Comparison of ENCODE assay signal across 1 cellular context in the genomic region with DNA sequence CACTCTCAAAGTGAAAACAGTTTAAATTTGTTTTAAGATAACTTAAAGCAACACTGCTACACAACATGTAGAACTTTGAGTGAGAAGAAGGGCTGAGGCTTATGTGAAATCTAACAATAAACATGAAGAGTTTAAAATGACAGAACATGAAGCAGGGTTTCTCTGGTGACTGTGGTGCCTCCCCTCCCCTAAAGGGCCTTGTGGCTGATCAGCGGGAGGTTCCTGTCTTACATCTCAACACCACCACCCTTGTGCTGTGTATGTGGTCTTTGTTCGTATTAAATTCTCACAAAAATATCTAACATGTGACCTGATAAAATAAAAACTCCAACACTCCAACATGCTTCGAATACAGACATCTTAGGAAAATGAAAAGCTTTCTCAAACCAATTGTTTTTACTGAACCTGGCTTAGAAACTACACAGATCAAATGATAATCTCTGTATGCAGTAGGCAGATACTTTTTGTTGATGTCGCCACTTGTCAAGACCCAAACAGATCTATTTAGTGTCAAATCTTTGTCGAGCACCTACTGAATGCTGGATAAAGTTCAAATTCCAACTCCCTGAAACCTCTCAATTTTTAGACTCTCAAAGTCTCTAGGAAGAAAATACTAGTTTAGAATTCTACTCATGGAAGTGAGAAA.
TF ChIP-seq lines count a peak whose summit lies in the region.

No MANE protein-coding gene starts in this region.

TF ChIP-seq in GM23338, 12 proteins besides CTCF, POLR2A, EP300 and RAD21 (continued from another document):
- TF ChIP-seq, protein P1, sequence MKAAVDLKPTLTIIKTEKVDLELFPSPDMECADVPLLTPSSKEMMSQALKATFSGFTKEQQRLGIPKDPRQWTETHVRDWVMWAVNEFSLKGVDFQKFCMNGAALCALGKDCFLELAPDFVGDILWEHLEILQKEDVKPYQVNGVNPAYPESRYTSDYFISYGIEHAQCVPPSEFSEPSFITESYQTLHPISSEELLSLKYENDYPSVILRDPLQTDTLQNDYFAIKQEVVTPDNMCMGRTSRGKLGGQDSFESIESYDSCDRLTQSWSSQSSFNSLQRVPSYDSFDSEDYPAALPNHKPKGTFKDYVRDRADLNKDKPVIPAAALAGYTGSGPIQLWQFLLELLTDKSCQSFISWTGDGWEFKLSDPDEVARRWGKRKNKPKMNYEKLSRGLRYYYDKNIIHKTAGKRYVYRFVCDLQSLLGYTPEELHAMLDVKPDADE (IDR thresholded peaks at IDR 0.05): no peak
- TF ChIP-seq JUNB (IDR thresholded peaks at IDR 0.05; ENCODE audit: unreplicated experiment) (no peak), ZNF114 (CRISPR knock-in tag; IDR thresholded peaks at IDR 0.05) (no peak), NANOG (IDR thresholded peaks at IDR 0.05; ENCODE audit: borderline replicate concordance) (no peak), EZH2phosphoT487 (IDR thresholded peaks at IDR 0.05; ENCODE audit: unreplicated experiment) (no peak), STAT1 (IDR thresholded peaks at IDR 0.05; ENCODE audit: unreplicated experiment) (no peak), POLR2AphosphoS5 (IDR thresholded peaks at IDR 0.05; ENCODE audit: low read depth) (no peak), EZH2 (IDR thresholded peaks at IDR 0.05; ENCODE audit: low read depth, unreplicated experiment) (no peak)
- TF ChIP-seq, protein P2, sequence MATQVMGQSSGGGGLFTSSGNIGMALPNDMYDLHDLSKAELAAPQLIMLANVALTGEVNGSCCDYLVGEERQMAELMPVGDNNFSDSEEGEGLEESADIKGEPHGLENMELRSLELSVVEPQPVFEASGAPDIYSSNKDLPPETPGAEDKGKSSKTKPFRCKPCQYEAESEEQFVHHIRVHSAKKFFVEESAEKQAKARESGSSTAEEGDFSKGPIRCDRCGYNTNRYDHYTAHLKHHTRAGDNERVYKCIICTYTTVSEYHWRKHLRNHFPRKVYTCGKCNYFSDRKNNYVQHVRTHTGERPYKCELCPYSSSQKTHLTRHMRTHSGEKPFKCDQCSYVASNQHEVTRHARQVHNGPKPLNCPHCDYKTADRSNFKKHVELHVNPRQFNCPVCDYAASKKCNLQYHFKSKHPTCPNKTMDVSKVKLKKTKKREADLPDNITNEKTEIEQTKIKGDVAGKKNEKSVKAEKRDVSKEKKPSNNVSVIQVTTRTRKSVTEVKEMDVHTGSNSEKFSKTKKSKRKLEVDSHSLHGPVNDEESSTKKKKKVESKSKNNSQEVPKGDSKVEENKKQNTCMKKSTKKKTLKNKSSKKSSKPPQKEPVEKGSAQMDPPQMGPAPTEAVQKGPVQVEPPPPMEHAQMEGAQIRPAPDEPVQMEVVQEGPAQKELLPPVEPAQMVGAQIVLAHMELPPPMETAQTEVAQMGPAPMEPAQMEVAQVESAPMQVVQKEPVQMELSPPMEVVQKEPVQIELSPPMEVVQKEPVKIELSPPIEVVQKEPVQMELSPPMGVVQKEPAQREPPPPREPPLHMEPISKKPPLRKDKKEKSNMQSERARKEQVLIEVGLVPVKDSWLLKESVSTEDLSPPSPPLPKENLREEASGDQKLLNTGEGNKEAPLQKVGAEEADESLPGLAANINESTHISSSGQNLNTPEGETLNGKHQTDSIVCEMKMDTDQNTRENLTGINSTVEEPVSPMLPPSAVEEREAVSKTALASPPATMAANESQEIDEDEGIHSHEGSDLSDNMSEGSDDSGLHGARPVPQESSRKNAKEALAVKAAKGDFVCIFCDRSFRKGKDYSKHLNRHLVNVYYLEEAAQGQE (IDR thresholded peaks at IDR 0.05; ENCODE audit: unreplicated experiment): no peak
- TF ChIP-seq, protein P3, sequence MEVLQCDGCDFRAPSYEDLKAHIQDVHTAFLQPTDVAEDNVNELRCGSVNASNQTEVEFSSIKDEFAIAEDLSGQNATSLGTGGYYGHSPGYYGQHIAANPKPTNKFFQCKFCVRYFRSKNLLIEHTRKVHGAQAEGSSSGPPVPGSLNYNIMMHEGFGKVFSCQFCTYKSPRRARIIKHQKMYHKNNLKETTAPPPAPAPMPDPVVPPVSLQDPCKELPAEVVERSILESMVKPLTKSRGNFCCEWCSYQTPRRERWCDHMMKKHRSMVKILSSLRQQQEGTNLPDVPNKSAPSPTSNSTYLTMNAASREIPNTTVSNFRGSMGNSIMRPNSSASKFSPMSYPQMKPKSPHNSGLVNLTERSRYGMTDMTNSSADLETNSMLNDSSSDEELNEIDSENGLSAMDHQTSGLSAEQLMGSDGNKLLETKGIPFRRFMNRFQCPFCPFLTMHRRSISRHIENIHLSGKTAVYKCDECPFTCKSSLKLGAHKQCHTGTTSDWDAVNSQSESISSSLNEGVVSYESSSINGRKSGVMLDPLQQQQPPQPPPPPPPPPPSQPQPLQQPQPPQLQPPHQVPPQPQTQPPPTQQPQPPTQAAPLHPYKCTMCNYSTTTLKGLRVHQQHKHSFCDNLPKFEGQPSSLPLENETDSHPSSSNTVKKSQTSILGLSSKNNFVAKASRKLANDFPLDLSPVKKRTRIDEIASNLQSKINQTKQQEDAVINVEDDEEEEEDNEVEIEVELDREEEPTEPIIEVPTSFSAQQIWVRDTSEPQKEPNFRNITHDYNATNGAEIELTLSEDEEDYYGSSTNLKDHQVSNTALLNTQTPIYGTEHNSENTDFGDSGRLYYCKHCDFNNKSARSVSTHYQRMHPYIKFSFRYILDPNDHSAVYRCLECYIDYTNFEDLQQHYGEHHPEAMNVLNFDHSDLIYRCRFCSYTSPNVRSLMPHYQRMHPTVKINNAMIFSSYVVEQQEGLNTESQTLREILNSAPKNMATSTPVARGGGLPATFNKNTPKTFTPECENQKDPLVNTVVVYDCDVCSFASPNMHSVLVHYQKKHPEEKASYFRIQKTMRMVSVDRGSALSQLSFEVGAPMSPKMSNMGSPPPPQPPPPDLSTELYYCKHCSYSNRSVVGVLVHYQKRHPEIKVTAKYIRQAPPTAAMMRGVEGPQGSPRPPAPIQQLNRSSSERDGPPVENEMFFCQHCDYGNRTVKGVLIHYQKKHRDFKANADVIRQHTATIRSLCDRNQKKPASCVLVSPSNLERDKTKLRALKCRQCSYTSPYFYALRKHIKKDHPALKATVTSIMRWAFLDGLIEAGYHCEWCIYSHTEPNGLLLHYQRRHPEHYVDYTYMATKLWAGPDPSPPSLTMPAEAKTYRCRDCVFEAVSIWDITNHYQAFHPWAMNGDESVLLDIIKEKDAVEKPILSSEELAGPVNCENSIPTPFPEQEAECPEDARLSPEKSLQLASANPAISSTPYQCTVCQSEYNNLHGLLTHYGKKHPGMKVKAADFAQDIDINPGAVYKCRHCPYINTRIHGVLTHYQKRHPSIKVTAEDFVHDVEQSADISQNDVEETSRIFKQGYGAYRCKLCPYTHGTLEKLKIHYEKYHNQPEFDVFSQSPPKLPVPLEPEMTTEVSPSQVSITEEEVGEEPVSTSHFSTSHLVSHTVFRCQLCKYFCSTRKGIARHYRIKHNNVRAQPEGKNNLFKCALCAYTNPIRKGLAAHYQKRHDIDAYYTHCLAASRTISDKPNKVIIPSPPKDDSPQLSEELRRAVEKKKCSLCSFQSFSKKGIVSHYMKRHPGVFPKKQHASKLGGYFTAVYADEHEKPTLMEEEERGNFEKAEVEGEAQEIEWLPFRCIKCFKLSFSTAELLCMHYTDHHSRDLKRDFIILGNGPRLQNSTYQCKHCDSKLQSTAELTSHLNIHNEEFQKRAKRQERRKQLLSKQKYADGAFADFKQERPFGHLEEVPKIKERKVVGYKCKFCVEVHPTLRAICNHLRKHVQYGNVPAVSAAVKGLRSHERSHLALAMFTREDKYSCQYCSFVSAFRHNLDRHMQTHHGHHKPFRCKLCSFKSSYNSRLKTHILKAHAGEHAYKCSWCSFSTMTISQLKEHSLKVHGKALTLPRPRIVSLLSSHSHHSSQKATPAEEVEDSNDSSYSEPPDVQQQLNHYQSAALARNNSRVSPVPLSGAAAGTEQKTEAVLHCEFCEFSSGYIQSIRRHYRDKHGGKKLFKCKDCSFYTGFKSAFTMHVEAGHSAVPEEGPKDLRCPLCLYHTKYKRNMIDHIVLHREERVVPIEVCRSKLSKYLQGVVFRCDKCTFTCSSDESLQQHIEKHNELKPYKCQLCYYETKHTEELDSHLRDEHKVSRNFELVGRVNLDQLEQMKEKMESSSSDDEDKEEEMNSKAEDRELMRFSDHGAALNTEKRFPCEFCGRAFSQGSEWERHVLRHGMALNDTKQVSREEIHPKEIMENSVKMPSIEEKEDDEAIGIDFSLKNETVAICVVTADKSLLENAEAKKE (CRISPR knock-in tag; IDR thresholded peaks at IDR 0.05): no peak
TF ChIP-seq in GM23338: peak in this region for 0.
